ENCODE assay signal across 9 cellular contexts in the genomic region with DNA sequence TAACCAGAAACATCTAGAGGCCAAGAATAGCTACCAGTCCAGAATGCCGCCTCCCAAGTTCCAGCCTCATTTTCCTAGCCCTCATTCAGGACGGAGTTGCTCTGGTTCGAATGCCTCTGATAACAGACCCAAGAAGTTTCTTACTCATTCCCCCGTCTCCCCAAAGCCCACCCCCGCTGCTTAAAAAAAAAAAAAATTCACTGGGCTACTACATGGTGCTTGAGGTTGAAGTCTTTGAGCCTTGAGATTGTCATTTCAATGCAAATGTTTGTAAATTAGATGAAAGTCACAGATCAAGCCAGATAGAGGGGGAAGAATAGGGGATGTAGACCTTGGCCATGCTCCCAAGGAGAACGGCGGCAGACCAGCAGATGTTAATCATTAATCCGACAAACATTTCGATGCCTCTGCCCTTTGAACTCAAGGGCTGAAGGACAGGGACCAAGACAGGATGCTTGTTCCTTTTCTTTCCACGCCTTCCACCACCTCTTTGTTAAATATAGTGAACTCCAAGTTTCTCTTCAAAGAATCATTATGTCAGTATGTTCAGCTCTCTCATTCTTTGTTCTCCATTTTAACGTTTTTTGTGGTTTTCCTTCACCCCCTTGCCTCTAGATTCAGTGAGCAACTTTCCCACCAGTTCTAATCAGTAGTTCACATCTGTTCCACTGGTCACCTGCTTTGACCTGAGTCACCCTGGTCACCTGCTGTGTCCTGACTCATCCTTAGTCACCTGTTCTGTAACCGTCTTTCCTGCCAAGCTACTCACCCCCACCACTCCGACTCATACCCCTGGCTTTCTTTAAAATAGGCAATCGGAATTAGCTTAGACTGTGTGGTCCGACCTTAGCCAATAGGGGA.
DNase-seq lines count a peak whose midpoint lies in the region; ATAC-seq and TF ChIP-seq lines count a peak whose summit lies in the region.
"Had no signal": no experiment of that assay in that cellular context is flagged by ENCODE, and none has a peak within 500 bp of the region (broad histone marks: within the 10 kb centered on the region; RNA-seq: fewer than 3 reads in every experiment).

No MANE protein-coding gene starts in this region.

- intact Hi-C loops in activated CD4-positive, alpha-beta memory T cell treated with anti-CD3 and anti-CD28 coated beads for 36 hours (cut with micrococcal nuclease): loop anchor here (1.0 kb wide), 2 partner anchors 77 to 137 kb away; no protein-coding TSS in a partner anchor
- intact Hi-C loops in posterior cingulate gyrus (cut with DNase I): no loop called here
- intact Hi-C loops in right cardiac atrium (cut with DNase I): no loop called here

- H3K4me3 ChIP-seq in kidney epithelial cell (ENCODE audit: low read depth, low read length) (no peak overlapping the region), right cardiac atrium (ENCODE audit: low read length) (no peak overlapping the region)
- H3K4me3 ChIP-seq: lung had no signal

- H3K4me1 Mint-ChIP-seq in activated CD4-positive, alpha-beta memory T cell treated with anti-CD3 and anti-CD28 coated beads for 36 hours (ENCODE audit: low read depth): peaks cover 38% of the 10 kb centered on the region

- H3K4me3 Mint-ChIP-seq in activated CD4-positive, alpha-beta memory T cell treated with anti-CD3 and anti-CD28 coated beads for 36 hours: no peak overlapping the region

- peak; percentile 75 for DNase-seq in activated CD4-positive, alpha-beta memory T cell treated with anti-CD3 and anti-CD28 coated beads for 36 hours
- peak; percentile 95 for DNase-seq in kidney epithelial cell (ENCODE audit: low read depth)
- no peak for DNase-seq in posterior cingulate gyrus
- DNase-seq in NCI-H1105 treated with DMSO at 0.1 percent for 48 hours (lab: John Stamatoyannopoulos, UW): no peak
- no peak for DNase-seq in right cardiac atrium

- H3K9me3 ChIP-seq in right cardiac atrium (ENCODE audit: control insufficient read depth, low read length): no peaks in the 10 kb centered on the region

- H3K27me3 ChIP-seq in kidney epithelial cell (ENCODE audit: control insufficient read depth, insufficient read depth, low read length) (no peaks in the 10 kb centered on the region), right cardiac atrium (ENCODE audit: control insufficient read depth, insufficient read depth) (no peaks in the 10 kb centered on the region)

- H3K27ac Mint-ChIP-seq in activated CD4-positive, alpha-beta memory T cell treated with anti-CD3 and anti-CD28 coated beads for 36 hours: peak overlapping the region; percentile 67

- H3K9me3 Mint-ChIP-seq in activated CD4-positive, alpha-beta memory T cell treated with anti-CD3 and anti-CD28 coated beads for 36 hours: no peaks in the 10 kb centered on the region

- H3K27ac ChIP-seq in right cardiac atrium (ENCODE audit: low read length): no peak overlapping the region

- TF ChIP-seq CTCF in kidney epithelial cell (IDR thresholded peaks at IDR 0.05; ENCODE audit: insufficient read depth, low read length, poor library complexity, severe bottlenecking): no peak

- POLR2A ChIA-PET in activated CD4-positive, alpha-beta memory T cell treated with anti-CD3 and anti-CD28 coated beads for 36 hours (lab: Charles Lee): interaction anchor here (0.7 to 1.7 kb wide), 2 partner anchors 74 to 77 kb away, joined by 3 to 7 read pairs; no protein-coding TSS in a partner anchor

- peak; percentile 59 for ATAC-seq in GM19025 (IDR thresholded peaks at IDR 0.05; ENCODE audit: low read depth, unreplicated experiment)
- peak; percentile 71 for ATAC-seq in HG03558 (IDR thresholded peaks at IDR 0.05; ENCODE audit: extremely low read depth, unreplicated experiment)
- ATAC-seq in GM18873 (IDR thresholded peaks at IDR 0.05; ENCODE audit: low FRiP score, unreplicated experiment): no peak
- ATAC-seq in right cardiac atrium: no peak

- no peaks in the 10 kb centered on the region for H3K4me1 ChIP-seq in right cardiac atrium (ENCODE audit: control insufficient read depth, insufficient read depth, low read length)

- peaks cover 2% of the 10 kb centered on the region for H3K36me3 Mint-ChIP-seq in activated CD4-positive, alpha-beta memory T cell treated with anti-CD3 and anti-CD28 coated beads for 36 hours

- CTCF ChIA-PET in activated CD4-positive, alpha-beta memory T cell treated with anti-CD3 and anti-CD28 coated beads for 36 hours (lab: Charles Lee): interaction anchor here (1.1 to 1.7 kb wide), 3 partner anchors 39 to 78 kb away, joined by 3 to 5 read pairs (median 4); no protein-coding TSS in a partner anchor

- H3K27me3 Mint-ChIP-seq in activated CD4-positive, alpha-beta memory T cell treated with anti-CD3 and anti-CD28 coated beads for 36 hours: peaks cover 13% of the 10 kb centered on the region

- 55% methylated on average over 15 of the region's 15 CpGs for WGBS in right cardiac atrium

- H3K36me3 ChIP-seq in kidney epithelial cell (ENCODE audit: control insufficient read depth, insufficient read depth, low read length): no peaks in the 10 kb centered on the region

Comparison
In these comparisons a context has a peak if more than half of its experiments do, and no peak if none do; other contexts are left out.
1. ATAC-seq: peak in GM19025 (single experiment) and HG03558 (single experiment); none in GM18873 (single experiment) and right cardiac atrium (0 of 2).
2. DNase-seq: peak in activated CD4-positive, alpha-beta memory T cell treated with anti-CD3 and anti-CD28 coated beads for 36 hours (single experiment) and kidney epithelial cell (single experiment); none in posterior cingulate gyrus (0 of 10), NCI-H1105 treated with DMSO at 0.1 percent for 48 hours (single experiment) and right cardiac atrium (0 of 3).